In genomic region chr7:150801242-150801945, GRCh38 we compare ENCODE assay signal across 8 cellular contexts. TPM values are rescaled to one million over a fixed set of nuclear protein-coding genes. Genes with fewer than 3 reads are reported as not detected.
DNase-seq lines count a peak whose midpoint lies in the region; ATAC-seq, FAIRE-seq and TF ChIP-seq lines count a peak whose summit lies in the region.
"Had no signal": no experiment of that assay in that cellular context is flagged by ENCODE, and none has a peak within 500 bp of the region (broad histone marks: within the 10 kb centered on the region; RNA-seq: fewer than 3 reads in every experiment).

No MANE protein-coding gene starts in this region.

- no TSS peak for BruUV-seq in IMR-90 (replicated peaks; lab: Mats Ljungman, UMichigan)
- BruUV-seq in HepG2 (replicated peaks; lab: Mats Ljungman, UMichigan), result no TSS peak

- H3K27me3 Mint-ChIP-seq in dendritic cell treated with granulocyte-macrophage colony-stimulating factor and Interleukin-4, amounts not matched to agents 40 ng/mL and 50 ng/mL, for 4 days, result no peaks in the 10 kb centered on the region
- peaks cover 58 to 77% of the 10 kb centered on the region in 2 donors for H3K27me3 Mint-ChIP-seq in stimulated activated naive B cell treated with anti-CD40 and anti-IgM and Interleukin-4, amounts not matched to agents 10 μg/mL and 1 μg/mL and 100 μg/mL, for 72 hours

- peaks cover 59% of the 10 kb centered on the region for H3K36me3 Mint-ChIP-seq in dendritic cell treated with granulocyte-macrophage colony-stimulating factor and Interleukin-4, amounts not matched to agents 40 ng/mL and 50 ng/mL, for 4 days (ENCODE audit: low read depth)
- H3K36me3 Mint-ChIP-seq in stimulated activated naive B cell treated with anti-CD40 and anti-IgM and Interleukin-4, amounts not matched to agents 10 μg/mL and 1 μg/mL and 100 μg/mL, for 72 hours, result peaks cover 0 to 2% of the 10 kb centered on the region in 2 donors

- no peak for TF ChIP-seq RAD21 in IMR-90 (IDR thresholded peaks at IDR 0.05; ENCODE audit: low read length)
- no peak for TF ChIP-seq RAD21 in HepG2 (CRISPR knock-in tag; IDR thresholded peaks at IDR 0.05)

- TF ChIP-seq CTCF in IMR-90 (conservative IDR thresholded peaks at IDR 0.05; ENCODE audit: low read depth, low read length) (no peak), HepG2 (CRISPR knock-in tag; IDR thresholded peaks at IDR 0.05) (no peak)

- H2BK20ac ChIP-seq in IMR-90 (ENCODE audit: low read depth, low read length), result no peak overlapping the region

- H2BK120ac ChIP-seq in IMR-90 (ENCODE audit: low read depth, low read length), result no peak overlapping the region

- H3K4me1 ChIP-seq in IMR-90 (ENCODE audit: control insufficient read depth, insufficient read depth, low read length) (no peaks in the 10 kb centered on the region), HepG2 (ENCODE audit: insufficient read depth, low read length) (no peaks in the 10 kb centered on the region)

- H3K27ac Mint-ChIP-seq in dendritic cell treated with granulocyte-macrophage colony-stimulating factor and Interleukin-4, amounts not matched to agents 40 ng/mL and 50 ng/mL, for 4 days, result peak overlapping the region; percentile 96
- H3K27ac Mint-ChIP-seq in stimulated activated naive B cell treated with anti-CD40 and anti-IgM and Interleukin-4, amounts not matched to agents 10 μg/mL and 1 μg/mL and 100 μg/mL, for 72 hours, result no peak overlapping the region

- no peak overlapping the region; the same call in 1 of the 2 replicates for H3K4me2 ChIP-seq in IMR-90 (ENCODE audit: low read depth, low read length)
- no peak overlapping the region for H3K4me2 ChIP-seq in HepG2 (ENCODE audit: low read depth, low read length)

- no peak overlapping the region for H3K14ac ChIP-seq in IMR-90 (replicated peaks; ENCODE audit: low read depth, low read length)

- WGBS in IMR-90 (ENCODE audit: extremely low coverage in 2 of 2, insufficient read length in 1 of 2), 2 experiments, result 60% methylated on average over 1 of the region's 26 CpGs; no CpG with 5 or more reads in 1 of the 2 experiments
- 61% methylated on average over 12 of the region's 26 CpGs for WGBS in HepG2 (ENCODE audit: low lambda C conversion rate)

- TF ChIP-seq EP300 in HepG2 (IDR thresholded peaks at IDR 0.05; ENCODE audit: low read depth in 2 of 2, low read length in 2 of 2) (no peak), HepG2 (CRISPR knock-in tag; IDR thresholded peaks at IDR 0.05; ENCODE audit: borderline replicate concordance) (no peak)

- H4K8ac ChIP-seq in IMR-90 (ENCODE audit: low read depth in 2 of 2, low read length in 2 of 2), result no peak overlapping the region

- H3K9me3 ChIP-seq in IMR-90 (ENCODE audit: control insufficient read depth, insufficient read depth, low read length), result peaks cover 8% of the 10 kb centered on the region
- peaks cover 10% of the 10 kb centered on the region; the same call in 1 of the 2 replicates for H3K9me3 ChIP-seq in HepG2 (ENCODE audit: low read length)

- H3K4me1 Mint-ChIP-seq in dendritic cell treated with granulocyte-macrophage colony-stimulating factor and Interleukin-4, amounts not matched to agents 40 ng/mL and 50 ng/mL, for 4 days (ENCODE audit: low read depth), result peaks cover 49% of the 10 kb centered on the region
- peaks cover 4 to 11% of the 10 kb centered on the region in 2 donors for H3K4me1 Mint-ChIP-seq in stimulated activated naive B cell treated with anti-CD40 and anti-IgM and Interleukin-4, amounts not matched to agents 10 μg/mL and 1 μg/mL and 100 μg/mL, for 72 hours

- no peaks in the 10 kb centered on the region for H3K79me2 ChIP-seq in HepG2 (ENCODE audit: insufficient read depth, low read length)

- H4K20me1 ChIP-seq in IMR-90 (ENCODE audit: insufficient read depth, low read length), result no peaks in the 10 kb centered on the region
- H4K20me1 ChIP-seq in HepG2 (ENCODE audit: insufficient read depth, low read length), result no peaks in the 10 kb centered on the region

- H3K4me3 Mint-ChIP-seq in dendritic cell treated with granulocyte-macrophage colony-stimulating factor and Interleukin-4, amounts not matched to agents 40 ng/mL and 50 ng/mL, for 4 days, result peak overlapping the region; percentile 96
- H3K4me3 Mint-ChIP-seq in stimulated activated naive B cell treated with anti-CD40 and anti-IgM and Interleukin-4, amounts not matched to agents 10 μg/mL and 1 μg/mL and 100 μg/mL, for 72 hours, result peak overlapping the region; percentile 3 to 60

- H3K27me3 ChIP-seq in IMR-90 (ENCODE audit: control insufficient read depth, insufficient read depth, low read length) (peaks cover 29% of the 10 kb centered on the region), HepG2 (ENCODE audit: control insufficient read depth in 1 of 2, insufficient read depth in 2 of 2, low read length in 2 of 2) (peaks cover 0 to 12% of the 10 kb centered on the region in 2 experiments; a peak in 3 of 5 replicates)

- no peak overlapping the region for H2AFZ ChIP-seq in IMR-90 (replicated peaks; ENCODE audit: low read length, poor library complexity)
- no peak overlapping the region for H2AFZ ChIP-seq in HepG2 (ENCODE audit: low read length)

- peaks cover 17% of the 10 kb centered on the region for H3K9me3 Mint-ChIP-seq in dendritic cell treated with granulocyte-macrophage colony-stimulating factor and Interleukin-4, amounts not matched to agents 40 ng/mL and 50 ng/mL, for 4 days
- H3K9me3 Mint-ChIP-seq in stimulated activated naive B cell treated with anti-CD40 and anti-IgM and Interleukin-4, amounts not matched to agents 10 μg/mL and 1 μg/mL and 100 μg/mL, for 72 hours, result peaks cover 4 to 11% of the 10 kb centered on the region in 2 donors

- POLR2A ChIA-PET in IMR-90 (lab: Charles Lee; ENCODE audit: unreplicated experiment) (no interaction called here), HepG2 (lab: Yijun Ruan, JAX) (no interaction called here)

- no peak for FAIRE-seq in HepG2 (lab: Jason Lieb, UNC)

- no peak overlapping the region; the same call in 1 of the 2 replicates for H3K9ac ChIP-seq in IMR-90 (ENCODE audit: low read depth, low read length)
- no peak overlapping the region for H3K9ac ChIP-seq in HepG2 (ENCODE audit: insufficient read depth, low read depth, low read length)

- H4K91ac ChIP-seq in IMR-90 (ENCODE audit: insufficient read depth, low read depth, low read length), result no peak overlapping the region

- no peak overlapping the region for H3K27ac ChIP-seq in IMR-90 (ENCODE audit: insufficient read depth, low read length)
- no peak overlapping the region for H3K27ac ChIP-seq in HepG2 (ENCODE audit: extremely low read length, insufficient read depth, low read length)

- H2AK5ac ChIP-seq in IMR-90 (ENCODE audit: low read depth, low read length), result no peak overlapping the region

- no peaks in the 10 kb centered on the region for H3K9me1 ChIP-seq in IMR-90 (ENCODE audit: insufficient read depth, low read length)

- H3K36me3 ChIP-seq in IMR-90 (ENCODE audit: control insufficient read depth, insufficient read depth, low read length) (peaks cover 3% of the 10 kb centered on the region; the same call in 1 of the 2 replicates), HepG2 (replicated peaks in 1 of 2; ENCODE audit: control insufficient read depth in 1 of 2, insufficient read depth in 2 of 2, low read length in 2 of 2) (no peaks in the 10 kb centered on the region)

- intact Hi-C loops in IMR-90 (cut with micrococcal nuclease), result no loop called here
- intact Hi-C loops in dendritic cell treated with granulocyte-macrophage colony-stimulating factor and Interleukin-4, amounts not matched to agents 40 ng/mL and 50 ng/mL, for 4 days (cut with micrococcal nuclease), result loop anchor here (2.0 to 10.0 kb wide), 2 partner anchors 23 to 73 kb away; no protein-coding TSS in a partner anchor
- intact Hi-C loops in HepG2 (cut with micrococcal nuclease; ENCODE audit: unreplicated experiment), result no loop called here

- H3K4me3 ChIP-seq in IMR-90 (ENCODE audit: insufficient read depth, low read depth, low read length), result no peak overlapping the region; the same call in 1 of the 2 replicates
- H3K4me3 ChIP-seq in HepG2 (replicated peaks in 1 of 3; ENCODE audit: insufficient read depth in 1 of 3, low read depth in 2 of 3, low read length in 3 of 3), result no peak overlapping the region

- no peaks in the 10 kb centered on the region for H3K79me1 ChIP-seq in IMR-90 (ENCODE audit: low read depth in 1 of 2, low read length in 2 of 2)

- in situ Hi-C loops in IMR-90 (cut with MboI; ENCODE audit: low sequenced_read_pairs) (no loop called here), HepG2 (cut with HindIII; ENCODE audit: extremely low pct_ligation_motif_present, low pct_unique_long_range_greater_than_20kb) (no loop called here)

- no peak for TF ChIP-seq POLR2A in IMR-90 (IDR thresholded peaks at IDR 0.05; ENCODE audit: low read depth, low read length)
- TF ChIP-seq POLR2A in HepG2 (IDR thresholded peaks at IDR 0.05; ENCODE audit: insufficient read depth in 1 of 2, low read depth in 2 of 2, low read length in 2 of 2), result no peak

- dilution Hi-C loops in IMR-90 (cut with HindIII; ENCODE audit: low sequenced_read_pairs, unreplicated experiment), result no loop called here

- no peak overlapping the region for H2BK15ac ChIP-seq in IMR-90 (ENCODE audit: low read depth, low read length)

- ATAC-seq in IMR-90 (ENCODE audit: low read depth) (0 out of 2 replicates have a peak, but pooled peaks have one; percentile 22), HepG2 (peak; percentile 30; the same call in 1 of the 3 replicates), HG03196 (IDR thresholded peaks at IDR 0.05; ENCODE audit: unreplicated experiment) (no peak)
- ATAC-seq in stimulated activated naive B cell treated with anti-CD40 and anti-IgM and Interleukin-4, amounts not matched to agents 10 μg/mL and 1 μg/mL and 100 μg/mL, for 72 hours (replicated peaks), result no peak

- no peak overlapping the region for H2AK9ac ChIP-seq in IMR-90 (replicated peaks; ENCODE audit: low read depth, low read length, poor library complexity)

- H4K5ac ChIP-seq in IMR-90 (ENCODE audit: low read depth, low read length), result no peak overlapping the region

- DNase-seq in IMR-90 (no peak), HepG2 (ENCODE audit: low spot score) (no peak), NCI-H2171 (lab: John Stamatoyannopoulos, UW) (no peak), NCI-H345 (lab: John Stamatoyannopoulos, UW) (no peak)
- no peak for DNase-seq in stimulated activated naive B cell treated with anti-CD40 and anti-IgM and Interleukin-4, amounts not matched to agents 10 μg/mL and 1 μg/mL and 100 μg/mL, for 72 hours
- DNase-seq: mesenchymal stem cell had no signal

- H3K23ac ChIP-seq in IMR-90 (ENCODE audit: low read depth, low read length), result no peak overlapping the region

- H3K18ac ChIP-seq in IMR-90 (ENCODE audit: low read depth, low read length), result no peak overlapping the region; the same call in 1 of the 2 replicates

- H3K4ac ChIP-seq in IMR-90 (ENCODE audit: low read depth, low read length), result no peak overlapping the region; the same call in 1 of the 2 replicates

- CTCF ChIA-PET in IMR-90 (lab: Yijun Ruan, JAX), result no interaction called here
- CTCF ChIA-PET in HepG2 (lab: Yijun Ruan, JAX; ENCODE audit: low intra/inter-chr PET ratio, low total read pairs), result no interaction called here

- no peak overlapping the region for H3K56ac ChIP-seq in IMR-90 (ENCODE audit: extremely low read depth, insufficient read depth, low read length)

- no peak overlapping the region for H2BK5ac ChIP-seq in IMR-90 (ENCODE audit: low read depth, low read length, poor library complexity, severe bottlenecking)

RNA-seq across cellular contexts. Expression of gene TMEM176A, which starts 0.8 kb away (rescaled TPM):
- total RNA-seq in IMR-90 (2012; rRNA removed), result not detected in 2 replicates
- polyA plus RNA-seq in IMR-90 (2012; rRNA removed), result not detected in 2 replicates
- polyA plus RNA-seq in IMR-90 (2012; cell fraction: cytosol; rRNA removed), result not detected in 2 replicates
- polyA plus RNA-seq in IMR-90 (2012; cell fraction: nucleus; rRNA removed; ENCODE audit: low replicate concordance), result not detected in 2 replicates
- total RNA-seq in HepG2 (2016; rRNA removed; fragmentation: Illumina TruSeq; extraction: Trizol), result not detected in 2 replicates
- total RNA-seq in HepG2 (2016; cell fraction: cytosol; rRNA removed; fragmentation: Illumina TruSeq; extraction: Trizol; ENCODE audit: low read depth), result not detected in 2 replicates
- not detected in 2 replicates for total RNA-seq in HepG2 (2016; cell fraction: insoluble cytoplasmic fraction; rRNA removed; fragmentation: Illumina TruSeq; extraction: Trizol)
- total RNA-seq in HepG2 (2016; cell fraction: membrane; rRNA removed; fragmentation: Illumina TruSeq; extraction: Trizol), result not detected in 2 replicates
- not detected in 2 replicates for total RNA-seq in HepG2 (2016; cell fraction: nucleus; rRNA removed; fragmentation: Illumina TruSeq; extraction: Trizol)
- polyA plus RNA-seq in HepG2 (2011; rRNA removed), result not detected in 2 replicates
- polyA plus RNA-seq in HepG2 (2011; cell fraction: cytosol; rRNA removed), result not detected in 2 replicates
- not detected in 2 replicates for polyA plus RNA-seq in HepG2 (2011; cell fraction: nucleus; rRNA removed)
- polyA plus RNA-seq in HepG2 (2012), result not detected in 2 replicates
- polyA plus RNA-seq in HepG2 (2016; cell fraction: cytosol; fragmentation: Illumina TruSeq; extraction: Trizol; ENCODE audit: low read depth), result not detected in 2 replicates
- not detected in 2 replicates for polyA plus RNA-seq in HepG2 (2016; cell fraction: insoluble cytoplasmic fraction; fragmentation: Illumina TruSeq; extraction: Trizol; ENCODE audit: low read depth)
- polyA plus RNA-seq in HepG2 (2016; cell fraction: membrane; fragmentation: Illumina TruSeq; extraction: Trizol; ENCODE audit: low read depth), result not detected in 2 replicates
- polyA plus RNA-seq in HepG2 (2016; cell fraction: nucleus; fragmentation: Illumina TruSeq; extraction: Trizol; ENCODE audit: insufficient read depth, low read depth), result not detected in 2 replicates
- polyA minus RNA-seq in HepG2 (2011; rRNA and poly(A)+ RNA removed; ENCODE audit: low replicate concordance), result not detected in 2 replicates
- not detected in 2 replicates for polyA minus RNA-seq in HepG2 (2011; cell fraction: cytosol; rRNA and poly(A)+ RNA removed)
- not detected in 2 replicates for polyA minus RNA-seq in HepG2 (2011; cell fraction: nucleus; rRNA and poly(A)+ RNA removed)

RNA-seq across cellular contexts. Expression of gene TMEM176B, which starts 1.2 kb away (rescaled TPM):
- total RNA-seq in IMR-90 (2012; rRNA removed) (not detected in 2 replicates), HepG2 (2016; rRNA removed; fragmentation: Illumina TruSeq; extraction: Trizol) (not detected in 2 replicates)
- polyA plus RNA-seq in IMR-90 (2012; rRNA removed) (not detected in 2 replicates), HepG2 (2011; rRNA removed) (not detected in 2 replicates)
- polyA plus RNA-seq in IMR-90 (2012; cell fraction: cytosol; rRNA removed), result 0.07 TPM in 1 of 2 replicates, not detected in the other
- 0.14 TPM in 1 of 2 replicates, not detected in the other for polyA plus RNA-seq in IMR-90 (2012; cell fraction: nucleus; rRNA removed; ENCODE audit: low replicate concordance)
- total RNA-seq in HepG2 (2016; cell fraction: cytosol; rRNA removed; fragmentation: Illumina TruSeq; extraction: Trizol; ENCODE audit: low read depth), result not detected in 2 replicates
- total RNA-seq in HepG2 (2016; cell fraction: insoluble cytoplasmic fraction; rRNA removed; fragmentation: Illumina TruSeq; extraction: Trizol), result not detected in 2 replicates
- not detected in 2 replicates for total RNA-seq in HepG2 (2016; cell fraction: membrane; rRNA removed; fragmentation: Illumina TruSeq; extraction: Trizol)
- not detected in 2 replicates for total RNA-seq in HepG2 (2016; cell fraction: nucleus; rRNA removed; fragmentation: Illumina TruSeq; extraction: Trizol)
- polyA plus RNA-seq in HepG2 (2011; cell fraction: cytosol; rRNA removed), result not detected in 2 replicates
- polyA plus RNA-seq in HepG2 (2011; cell fraction: nucleus; rRNA removed), result not detected in 2 replicates
- polyA plus RNA-seq in HepG2 (2012), result not detected in 2 replicates
- polyA plus RNA-seq in HepG2 (2016; cell fraction: cytosol; fragmentation: Illumina TruSeq; extraction: Trizol; ENCODE audit: low read depth), result not detected in 2 replicates
- polyA plus RNA-seq in HepG2 (2016; cell fraction: insoluble cytoplasmic fraction; fragmentation: Illumina TruSeq; extraction: Trizol; ENCODE audit: low read depth), result not detected in 2 replicates
- not detected in 2 replicates for polyA plus RNA-seq in HepG2 (2016; cell fraction: membrane; fragmentation: Illumina TruSeq; extraction: Trizol; ENCODE audit: low read depth)
- not detected in 2 replicates for polyA plus RNA-seq in HepG2 (2016; cell fraction: nucleus; fragmentation: Illumina TruSeq; extraction: Trizol; ENCODE audit: insufficient read depth, low read depth)
- not detected in 2 replicates for polyA minus RNA-seq in HepG2 (2011; rRNA and poly(A)+ RNA removed; ENCODE audit: low replicate concordance)
- polyA minus RNA-seq in HepG2 (2011; cell fraction: cytosol; rRNA and poly(A)+ RNA removed), result not detected in 2 replicates
- not detected in 2 replicates for polyA minus RNA-seq in HepG2 (2011; cell fraction: nucleus; rRNA and poly(A)+ RNA removed)

RNA-seq across cellular contexts. Expression of gene AOC1, which starts 50.9 kb away (rescaled TPM):
- total RNA-seq in IMR-90 (2012; rRNA removed), result not detected in 2 replicates
- polyA plus RNA-seq in IMR-90 (2012; rRNA removed), result not detected in 2 replicates
- not detected in 2 replicates for polyA plus RNA-seq in IMR-90 (2012; cell fraction: cytosol; rRNA removed)
- not detected in 2 replicates for polyA plus RNA-seq in IMR-90 (2012; cell fraction: nucleus; rRNA removed; ENCODE audit: low replicate concordance)
- not detected in 2 replicates for total RNA-seq in HepG2 (2016; rRNA removed; fragmentation: Illumina TruSeq; extraction: Trizol)
- not detected in 2 replicates for total RNA-seq in HepG2 (2016; cell fraction: cytosol; rRNA removed; fragmentation: Illumina TruSeq; extraction: Trizol; ENCODE audit: low read depth)
- total RNA-seq in HepG2 (2016; cell fraction: insoluble cytoplasmic fraction; rRNA removed; fragmentation: Illumina TruSeq; extraction: Trizol), result not detected in 2 replicates
- total RNA-seq in HepG2 (2016; cell fraction: membrane; rRNA removed; fragmentation: Illumina TruSeq; extraction: Trizol), result not detected in 2 replicates
- total RNA-seq in HepG2 (2016; cell fraction: nucleus; rRNA removed; fragmentation: Illumina TruSeq; extraction: Trizol), result not detected in 2 replicates
- polyA plus RNA-seq in HepG2 (2011; rRNA removed), result not detected in 2 replicates
- polyA plus RNA-seq in HepG2 (2011; cell fraction: cytosol; rRNA removed), result not detected in 2 replicates
- polyA plus RNA-seq in HepG2 (2011; cell fraction: nucleus; rRNA removed), result not detected in 2 replicates
- not detected in 2 replicates for polyA plus RNA-seq in HepG2 (2012)
- polyA plus RNA-seq in HepG2 (2016; cell fraction: cytosol; fragmentation: Illumina TruSeq; extraction: Trizol; ENCODE audit: low read depth), result not detected in 2 replicates
- polyA plus RNA-seq in HepG2 (2016; cell fraction: insoluble cytoplasmic fraction; fragmentation: Illumina TruSeq; extraction: Trizol; ENCODE audit: low read depth), result not detected in 2 replicates
- polyA plus RNA-seq in HepG2 (2016; cell fraction: membrane; fragmentation: Illumina TruSeq; extraction: Trizol; ENCODE audit: low read depth), result not detected in 2 replicates
- not detected in 2 replicates for polyA plus RNA-seq in HepG2 (2016; cell fraction: nucleus; fragmentation: Illumina TruSeq; extraction: Trizol; ENCODE audit: insufficient read depth, low read depth)
- polyA minus RNA-seq in HepG2 (2011; rRNA and poly(A)+ RNA removed; ENCODE audit: low replicate concordance), result not detected in 2 replicates
- polyA minus RNA-seq in HepG2 (2011; cell fraction: cytosol; rRNA and poly(A)+ RNA removed), result not detected in 2 replicates
- polyA minus RNA-seq in HepG2 (2011; cell fraction: nucleus; rRNA and poly(A)+ RNA removed), result not detected in 2 replicates

Comparison
In these comparisons a context has a peak if more than half of its experiments do, and no peak if none do; other contexts are left out.
1. ATAC-seq: peak in IMR-90 (single experiment) and HepG2 (single experiment); none in stimulated activated naive B cell treated with anti-CD40 and anti-IgM and Interleukin-4, amounts not matched to agents 10 μg/mL and 1 μg/mL and 100 μg/mL, for 72 hours (0 of 2) and HG03196 (single experiment).